14 cellular contexts compared by ENCODE assay signal in genomic region chr16:17358350-17358749, GRCh38.
DNase-seq lines count a peak whose midpoint lies in the region; ATAC-seq and TF ChIP-seq lines count a peak whose summit lies in the region.
"Had no signal": no experiment of that assay in that cellular context is flagged by ENCODE, and none has a peak within 500 bp of the region (broad histone marks: within the 10 kb centered on the region; RNA-seq: fewer than 3 reads in every experiment).

No MANE protein-coding gene starts in this region.

- H3K4me3 Mint-ChIP-seq in T-helper 1 cell treated with Interleukin-12 subunit alpha and Interleukin-12 subunit beta and Interleukin-4 antibody, amounts not matched to agents 30 μg/mL and 1 μg/mL, for 36 hours = no peak overlapping the region
- peak overlapping the region; percentile 9 to 54 for H3K4me3 Mint-ChIP-seq in effector memory CD8-positive, alpha-beta T cell
- H3K4me3 Mint-ChIP-seq: activated naive CD4-positive, alpha-beta T cell treated with anti-CD3 and anti-CD28 coated beads, Interleukin-2, amount 10 ng/mL, durations not matched to agents 7 days and 5 days had no signal

- TF ChIP-seq CTCF in HL-60 (IDR thresholded peaks at IDR 0.05; ENCODE audit: insufficient read depth, low read length) (no peak), neutrophil (IDR thresholded peaks at IDR 0.05) (no peak), breast epithelium (IDR thresholded peaks at IDR 0.05) (no peak)

- DNase-seq in T-helper 1 cell (no peak), HL-60 (ENCODE audit: low read depth in 1 of 2, low spot score in 1 of 2) (no peak), aorta (no peak), breast epithelium (ENCODE audit: low spot score in 2 of 2) (no peak)
- no peak for DNase-seq in effector memory CD8-positive, alpha-beta T cell
- DNase-seq in stimulated activated naive CD4-positive, alpha-beta T cell treated with Interleukin-2 at 50 U/mL for 16 hours (lab: John Stamatoyannopoulos, UW) = no peak
- DNase-seq: 8988T; activated naive CD4-positive, alpha-beta T cell treated with anti-CD3 and anti-CD28 coated beads, Interleukin-2, amount 10 ng/mL, durations not matched to agents 7 days and 5 days; left ventricle myocardium inferior; NCI-H446; SHP77 treated with DMSO at 0.1 percent for 48 hours had no signal

- H3K36me3 ChIP-seq in neutrophil = no peaks in the 10 kb centered on the region
- no peaks in the 10 kb centered on the region for H3K36me3 ChIP-seq in aorta (ENCODE audit: control insufficient read depth in 1 of 2, insufficient read depth in 2 of 2, low read length in 1 of 2)
- no peaks in the 10 kb centered on the region for H3K36me3 ChIP-seq in breast epithelium
- H3K36me3 ChIP-seq: left ventricle myocardium inferior had no signal

- peak overlapping the region; percentile 81 for H3K27ac ChIP-seq in HL-60 (replicated peaks)
- peak overlapping the region; percentile 86 for H3K27ac ChIP-seq in neutrophil
- no peak overlapping the region for H3K27ac ChIP-seq in aorta (ENCODE audit: low read depth in 1 of 2, low read length in 2 of 2)
- H3K27ac ChIP-seq in breast epithelium = no peak overlapping the region
- H3K27ac ChIP-seq: C4-2B, left ventricle myocardium inferior had no signal

- WGBS in aorta, 2 donors = 73 to 77% methylated on average over 8 of the region's 8 CpGs

- H3K27me3 Mint-ChIP-seq in T-helper 1 cell treated with Interleukin-12 subunit alpha and Interleukin-12 subunit beta and Interleukin-4 antibody, amounts not matched to agents 30 μg/mL and 1 μg/mL, for 36 hours (ENCODE audit: low read depth) = no peaks in the 10 kb centered on the region
- no peaks in the 10 kb centered on the region for H3K27me3 Mint-ChIP-seq in effector memory CD8-positive, alpha-beta T cell
- H3K27me3 Mint-ChIP-seq: activated naive CD4-positive, alpha-beta T cell treated with anti-CD3 and anti-CD28 coated beads, Interleukin-2, amount 10 ng/mL, durations not matched to agents 7 days and 5 days had no signal

- H3K36me3 Mint-ChIP-seq in T-helper 1 cell treated with Interleukin-12 subunit alpha and Interleukin-12 subunit beta and Interleukin-4 antibody, amounts not matched to agents 30 μg/mL and 1 μg/mL, for 36 hours (ENCODE audit: low read depth) = peaks cover 47% of the 10 kb centered on the region
- H3K36me3 Mint-ChIP-seq in effector memory CD8-positive, alpha-beta T cell (ENCODE audit: insufficient read depth) = peaks cover 5% of the 10 kb centered on the region

- no peak for ATAC-seq in effector memory CD8-positive, alpha-beta T cell (replicated peaks)
- ATAC-seq in aorta (ENCODE audit: low FRiP score) = no peak

- H3K4me1 Mint-ChIP-seq in T-helper 1 cell treated with Interleukin-12 subunit alpha and Interleukin-12 subunit beta and Interleukin-4 antibody, amounts not matched to agents 30 μg/mL and 1 μg/mL, for 36 hours (ENCODE audit: low read depth) = peaks cover 68% of the 10 kb centered on the region
- H3K4me1 Mint-ChIP-seq in effector memory CD8-positive, alpha-beta T cell (ENCODE audit: low read depth in 2 of 2) = peaks cover 51 to 58% of the 10 kb centered on the region in 2 donors

- no peaks in the 10 kb centered on the region for H3K27me3 ChIP-seq in HL-60 (ENCODE audit: insufficient read depth, poor library complexity, severe bottlenecking)
- H3K27me3 ChIP-seq in neutrophil = no peaks in the 10 kb centered on the region
- no peaks in the 10 kb centered on the region for H3K27me3 ChIP-seq in aorta (ENCODE audit: control insufficient read depth in 1 of 2, insufficient read depth in 2 of 2, low read length in 1 of 2)
- H3K27me3 ChIP-seq in breast epithelium = no peaks in the 10 kb centered on the region

- intact Hi-C loops in aorta (cut with DNase I) = no loop called here
- intact Hi-C loops in breast epithelium (cut with DNase I; ENCODE audit: low total_unique reads) = no loop called here

- peak overlapping the region; percentile 3 for H3K27ac Mint-ChIP-seq in T-helper 1 cell treated with Interleukin-12 subunit alpha and Interleukin-12 subunit beta and Interleukin-4 antibody, amounts not matched to agents 30 μg/mL and 1 μg/mL, for 36 hours
- H3K27ac Mint-ChIP-seq in effector memory CD8-positive, alpha-beta T cell = peak overlapping the region; percentile 80 to 97

- H3K4me3 ChIP-seq in HL-60 (replicated peaks; ENCODE audit: insufficient read depth, low read length) (no peak overlapping the region), neutrophil (ENCODE audit: low read depth in 1 of 2, low read length in 1 of 2) (peak overlapping the region in 1 of 2 experiments; percentile 39), aorta (ENCODE audit: low read length in 2 of 2) (no peak overlapping the region), breast epithelium (no peak overlapping the region)
- H3K4me3 ChIP-seq: left ventricle myocardium inferior had no signal

- H3K9me3 ChIP-seq in neutrophil = no peaks in the 10 kb centered on the region
- no peaks in the 10 kb centered on the region for H3K9me3 ChIP-seq in aorta (ENCODE audit: control insufficient read depth, low read length)
- no peaks in the 10 kb centered on the region for H3K9me3 ChIP-seq in breast epithelium
- H3K9me3 ChIP-seq: left ventricle myocardium inferior had no signal

- peaks cover 78 to 92% of the 10 kb centered on the region in 2 experiments for H3K4me1 ChIP-seq in neutrophil (ENCODE audit: control insufficient read depth in 1 of 2, insufficient read depth in 1 of 2, low read depth in 1 of 2, low read length in 1 of 2)
- peaks cover 0 to 14% of the 10 kb centered on the region in 2 donors for H3K4me1 ChIP-seq in aorta (ENCODE audit: control insufficient read depth in 1 of 2, insufficient read depth in 2 of 2, low read length in 2 of 2)
- no peaks in the 10 kb centered on the region for H3K4me1 ChIP-seq in breast epithelium

- no peak for TF ChIP-seq POLR2A in breast epithelium (IDR thresholded peaks at IDR 0.05)

- H3K9me3 Mint-ChIP-seq in T-helper 1 cell treated with Interleukin-12 subunit alpha and Interleukin-12 subunit beta and Interleukin-4 antibody, amounts not matched to agents 30 μg/mL and 1 μg/mL, for 36 hours = no peaks in the 10 kb centered on the region
- H3K9me3 Mint-ChIP-seq in effector memory CD8-positive, alpha-beta T cell = no peaks in the 10 kb centered on the region
- H3K9me3 Mint-ChIP-seq: activated naive CD4-positive, alpha-beta T cell treated with anti-CD3 and anti-CD28 coated beads, Interleukin-2, amount 10 ng/mL, durations not matched to agents 7 days and 5 days had no signal

Comparison
In these comparisons a context has a peak if more than half of its experiments do, and no peak if none do; other contexts are left out.
1. H3K27ac ChIP-seq: peak in HL-60 (single experiment) and neutrophil (single experiment); none in aorta (0 of 2) and breast epithelium (0 of 2).